19 cellular contexts compared by ENCODE assay signal in the genomic region with DNA sequence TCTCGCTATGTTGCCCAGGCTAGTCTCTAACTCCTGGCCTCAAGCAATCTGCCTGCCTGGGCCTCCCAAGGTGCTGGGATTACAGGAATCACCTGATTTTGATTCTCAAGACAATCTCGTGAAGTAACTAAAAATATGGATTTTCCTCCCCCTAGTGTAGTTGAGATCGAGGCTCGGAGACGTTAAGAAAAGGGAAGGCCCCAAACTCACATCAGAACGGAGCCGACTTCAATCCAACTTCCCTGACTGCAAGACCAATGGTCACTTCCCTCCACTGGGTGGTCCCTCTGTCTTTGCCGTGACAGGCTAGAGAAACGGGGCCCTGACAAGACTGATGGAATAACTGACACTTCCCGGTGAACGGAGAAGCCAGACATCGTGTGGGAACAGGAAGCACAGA. TPM values are rescaled to one million over a fixed set of nuclear protein-coding genes. Genes with fewer than 3 reads are reported as not detected.
"Had no signal": no experiment of that assay in that cellular context is flagged by ENCODE, and none has a peak within 500 bp of the region (broad histone marks: within the 10 kb centered on the region; RNA-seq: fewer than 3 reads in every experiment).

No MANE protein-coding gene starts in this region.

- H3K9me3 ChIP-seq: esophagus squamous epithelium, left ventricle myocardium inferior, neutrophil had no signal

- H3K27ac ChIP-seq: esophagus squamous epithelium, left ventricle myocardium inferior, neutrophil had no signal

- ATAC-seq: naive thymus-derived CD4-positive, alpha-beta T cell had no signal

- H3K27me3 ChIP-seq: brain microvascular endothelial cell, esophagus squamous epithelium, neutrophil had no signal

- DNase-seq: activated CD4-positive, alpha-beta T cell treated with anti-CD3 and anti-CD28 coated beads, Interleukin-2, amount 10 ng/mL, durations not matched to agents 7 days and 5 days; activated CD8-positive, alpha-beta memory T cell treated with anti-CD3 and anti-CD28 coated beads, Interleukin-2, amount 50 U/mL, for 48 hours; activated naive CD4-positive, alpha-beta T cell; anterior cingulate cortex; brain microvascular endothelial cell; cortex of kidney; effector CD4-positive, alpha-beta T cell; esophagus squamous epithelium; foreskin fibroblast; glutamatergic neuron; left ventricle myocardium inferior; naive thymus-derived CD4-positive, alpha-beta T cell; stimulated activated CD4-positive, alpha-beta T cell treated with anti-CD3 and anti-CD28 coated beads, Interleukin-12 subunit alpha, Interleukin-12 subunit beta, amount 100 ng/mL, for 4 hours; stimulated activated CD4-positive, alpha-beta T cell treated with anti-CD3 and anti-CD28 coated beads, Interleukin-2, amount 100 ng/mL, for 24 hours had no signal

- H3K4me3 ChIP-seq: esophagus squamous epithelium, left ventricle myocardium inferior had no signal

- H3K4me1 ChIP-seq: esophagus squamous epithelium, left ventricle myocardium inferior had no signal

RNA-seq across cellular contexts. Expression of a gene that starts 28.3 kb away (rescaled TPM):
- total RNA-seq: activated CD4-positive, alpha-beta T cell treated with anti-CD3 and anti-CD28 coated beads, Interleukin-2, amount 10 ng/mL, durations not matched to agents 7 days and 5 days; esophagus squamous epithelium; kidney epithelial cell; left ventricle myocardium inferior; mononuclear cell; naive thymus-derived CD4-positive, alpha-beta T cell; renal cortical epithelial cell; ureter had no signal
